ENCODE assay signal across 12 cellular contexts in genomic region chr2:199484927-199485326, GRCh38. TPM values are rescaled to one million over a fixed set of nuclear protein-coding genes. Genes with fewer than 3 reads are reported as not detected.
DNase-seq lines count a peak whose midpoint lies in the region; ATAC-seq and TF ChIP-seq lines count a peak whose summit lies in the region.
"Had no signal": no experiment of that assay in that cellular context is flagged by ENCODE, and none has a peak within 500 bp of the region (broad histone marks: within the 10 kb centered on the region; RNA-seq: fewer than 3 reads in every experiment).

No MANE protein-coding gene starts in this region.

- H3K27ac ChIP-seq in breast epithelium: no peak overlapping the region
- H3K27ac ChIP-seq: gastrocnemius medialis had no signal

- POLR2A ChIA-PET in MCF 10A (lab: Yijun Ruan, JAX): interaction anchor here (0.6 kb wide), 1 partner anchor 245 kb away, joined by 3 read pairs; no protein-coding TSS in a partner anchor

- BruUV-seq in MCF 10A (replicated peaks; lab: Mats Ljungman, UMichigan): no TSS peak

- H3K9me3 ChIP-seq in breast epithelium: no peaks in the 10 kb centered on the region
- H3K9me3 ChIP-seq: gastrocnemius medialis had no signal

- intact Hi-C loops in MCF 10A (cut with micrococcal nuclease): loop anchor here (2.0 to 10.0 kb wide), 2 partner anchors 250 to 464 kb away; no protein-coding TSS in a partner anchor
- intact Hi-C loops in breast epithelium (cut with DNase I; ENCODE audit: low total_unique reads): no loop called here

- no peaks in the 10 kb centered on the region for H3K36me3 ChIP-seq in breast epithelium
- H3K36me3 ChIP-seq: gastrocnemius medialis had no signal

- H3K27me3 ChIP-seq in breast epithelium: no peaks in the 10 kb centered on the region

- TF ChIP-seq CTCF in MCF 10A (IDR thresholded peaks at IDR 0.05; ENCODE audit: unreplicated experiment) (peak; percentile 24), breast epithelium (IDR thresholded peaks at IDR 0.05) (no peak), cardiac fibroblast (IDR thresholded peaks at IDR 0.05; ENCODE audit: low read depth, low read length) (peak; percentile 33)

- ATAC-seq in HG03095 (IDR thresholded peaks at IDR 0.05; ENCODE audit: unreplicated experiment): no peak
- no peak for ATAC-seq in HG02623 (IDR thresholded peaks at IDR 0.05; ENCODE audit: unreplicated experiment)
- ATAC-seq in HG02884 (IDR thresholded peaks at IDR 0.05; ENCODE audit: unreplicated experiment): no peak
- ATAC-seq: gastrocnemius medialis, right cardiac atrium had no signal

- peaks cover 36% of the 10 kb centered on the region for H3K27me3 Mint-ChIP-seq in MCF 10A (ENCODE audit: insufficient read depth, unreplicated experiment)

- H3K36me3 Mint-ChIP-seq in MCF 10A (ENCODE audit: insufficient read depth, unreplicated experiment): peaks cover 4% of the 10 kb centered on the region
- H3K36me3 Mint-ChIP-seq: mesothelial cell of epicardium had no signal

- H3K27ac Mint-ChIP-seq in MCF 10A (ENCODE audit: low read depth, unreplicated experiment): no peak overlapping the region
- H3K27ac Mint-ChIP-seq: mesothelial cell of epicardium had no signal

- CTCF ChIA-PET in MCF 10A (lab: Yijun Ruan, JAX): interaction anchor here (0.8 to 3.9 kb wide), 15 partner anchors 9 to 1170 kb away, joined by 3 to 20 read pairs (median 3); no protein-coding TSS in a partner anchor

- no peaks in the 10 kb centered on the region for H3K4me1 ChIP-seq in breast epithelium
- H3K4me1 ChIP-seq: gastrocnemius medialis had no signal

- H3K4me3 Mint-ChIP-seq in MCF 10A (ENCODE audit: unreplicated experiment): no peak overlapping the region
- H3K4me3 Mint-ChIP-seq: mesothelial cell of epicardium had no signal

- H3K4me1 Mint-ChIP-seq in MCF 10A (ENCODE audit: insufficient read depth, unreplicated experiment): no peaks in the 10 kb centered on the region

- DNase-seq in MCF 10A (ENCODE audit: unreplicated experiment) (peak; percentile 29), breast epithelium (ENCODE audit: low spot score in 2 of 2) (no peak), NCI-H526 (lab: John Stamatoyannopoulos, UW) (peak; percentile 29 to 76), cardiac fibroblast (ENCODE audit: low read depth in 2 of 2) (peak in 1 of 2 donors; percentile 31), NCI-H2227 treated with DMSO at 0.1 percent for 48 hours (lab: John Stamatoyannopoulos, UW) (no peak)
- DNase-seq: gastrocnemius medialis, NCI-H1930, right cardiac atrium had no signal

- no peak for TF ChIP-seq POLR2A in breast epithelium (IDR thresholded peaks at IDR 0.05)

- no peaks in the 10 kb centered on the region for H3K9me3 Mint-ChIP-seq in MCF 10A (ENCODE audit: unreplicated experiment)
- H3K9me3 Mint-ChIP-seq: mesothelial cell of epicardium had no signal

- H3K4me3 ChIP-seq in breast epithelium (no peak overlapping the region), cardiac fibroblast (replicated peaks in 1 of 2; ENCODE audit: low read depth in 2 of 2, low read length in 2 of 2) (no peak overlapping the region)
- H3K4me3 ChIP-seq: gastrocnemius medialis had no signal

RNA-seq across cellular contexts. Expression of gene SATB2, which starts 27.2 kb away (rescaled TPM):
- 16.5 and 22.2 TPM in 2 replicates for total RNA-seq in MCF 10A (2022)
- total RNA-seq in breast epithelium: 10 to 100 TPM in 1 of 3 donors, 1 to 10 TPM in 2; 2.3 to 12.2 (median 8.2) TPM

Comparison
In these comparisons a context has a peak if more than half of its experiments do, and no peak if none do; other contexts are left out.
1. DNase-seq: peak in MCF 10A (single experiment) and NCI-H526 (2 of 2); none in breast epithelium (0 of 2) and NCI-H2227 treated with DMSO at 0.1 percent for 48 hours (single experiment).
2. CTCF ChIP-seq: peak in MCF 10A (single experiment) and cardiac fibroblast (single experiment); none in breast epithelium (0 of 3).